In genomic region chr1:84506002-84506728, GRCh38 we compare ENCODE assay signal across 8 cellular contexts. TPM values are rescaled to one million over a fixed set of nuclear protein-coding genes. Genes with fewer than 3 reads are reported as not detected.
DNase-seq lines count a peak whose midpoint lies in the region; ATAC-seq and TF ChIP-seq lines count a peak whose summit lies in the region.

TSS of gene GNG5 (minus strand) at chr1:84506581. CDS start at chr1:84506091, 490 bp downstream.
A gene with protein sequence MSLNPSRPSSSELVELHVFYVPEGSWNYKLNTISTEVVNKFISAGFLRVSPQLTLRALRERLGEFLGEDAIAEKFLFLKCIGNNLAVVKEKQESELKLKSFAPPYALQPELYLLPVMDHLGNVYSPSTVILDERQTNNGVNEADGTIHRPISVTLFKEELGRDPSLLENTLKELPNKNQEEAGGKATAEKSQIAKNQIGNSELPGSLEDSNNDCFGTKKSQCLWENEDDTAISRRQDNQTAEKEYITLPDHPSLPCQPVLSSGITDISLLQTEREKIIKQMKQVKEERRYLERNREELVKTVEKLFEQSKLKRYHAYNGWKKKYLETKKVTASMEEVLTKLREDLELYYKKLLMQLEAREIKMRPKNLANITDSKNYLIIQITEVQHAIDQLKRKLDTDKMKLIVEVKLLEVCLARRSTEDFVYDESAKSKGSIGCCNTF (plus strand): TSS chr1:84506386. CDS start chr1:84516360, 9,974 bp downstream.

- in situ Hi-C loops in GM13976 (cut with MboI; ENCODE audit: low sequenced_read_pairs, unreplicated experiment): no loop called here

- H3K27me3 Mint-ChIP-seq in progenitor cell of endocrine pancreas: no peaks in the 10 kb centered on the region

- H3K27ac Mint-ChIP-seq in progenitor cell of endocrine pancreas: peak within 1 kb of the TSS; percentile 99

- peak within 1 kb of the TSS; percentile 93 for H3K4me3 Mint-ChIP-seq in progenitor cell of endocrine pancreas (ENCODE audit: low read depth)

- peaks cover 57% of the 10 kb centered on the region for H3K4me1 ChIP-seq in left ventricle myocardium inferior

- intact Hi-C loops in left ventricle myocardium inferior (cut with micrococcal nuclease): no loop called here

- H3K27ac ChIP-seq in left ventricle myocardium inferior (replicated peaks): peak within 1 kb of the TSS; percentile 98

- H3K36me3 ChIP-seq in left ventricle myocardium inferior: peaks cover 12% of the 10 kb centered on the region

- peak within 1 kb of the TSS; percentile 84 for H3K4me3 ChIP-seq in left ventricle myocardium inferior

- H3K4me1 Mint-ChIP-seq in progenitor cell of endocrine pancreas (ENCODE audit: low read depth): peaks cover 24% of the 10 kb centered on the region

- TF ChIP-seq CTCF in GM13976 (IDR thresholded peaks at IDR 0.05; ENCODE audit: borderline replicate concordance, control extremely low read depth, extremely low read depth, insufficient read depth, missing control alignments) (no peak), left ventricle myocardium inferior (IDR thresholded peaks at IDR 0.05; ENCODE audit: borderline replicate concordance) (no peak), progenitor cell of endocrine pancreas (IDR thresholded peaks at IDR 0.05; ENCODE audit: unreplicated experiment) (no peak)

- peaks cover 16% of the 10 kb centered on the region for H3K9me3 ChIP-seq in left ventricle myocardium inferior (replicated peaks)

- H3K9me3 Mint-ChIP-seq in progenitor cell of endocrine pancreas (ENCODE audit: low read depth): peaks cover 19% of the 10 kb centered on the region

- peak; percentile 81 for ATAC-seq in HG02852 (IDR thresholded peaks at IDR 0.05; ENCODE audit: unreplicated experiment)

- H3K36me3 Mint-ChIP-seq in progenitor cell of endocrine pancreas (ENCODE audit: insufficient read depth): peaks cover 24% of the 10 kb centered on the region

- no peaks in the 10 kb centered on the region for H3K27me3 ChIP-seq in left ventricle myocardium inferior (ENCODE audit: low read depth)

- DNase-seq in GM13976 (ENCODE audit: low spot score) (peak; percentile 98), NCI-H1436 treated with DMSO at 0.1 percent for 48 hours (lab: John Stamatoyannopoulos, UW) (peak; percentile 75), T follicular helper cell (ENCODE audit: low read depth) (peak; percentile 96), amniotic epithelial cell (ENCODE audit: low read depth) (peak; percentile 92), left ventricle myocardium inferior (peak; percentile 99), progenitor cell of endocrine pancreas (ENCODE audit: low spot score, unreplicated experiment) (peak; percentile 97), ureter (ENCODE audit: low spot score) (peak; percentile 99)

RNA-seq across cellular contexts. Expression of gene GNG5, which starts in this region (rescaled TPM):
- total RNA-seq in left ventricle myocardium inferior (170 TPM), progenitor cell of endocrine pancreas (189 and 210 TPM in 2 replicates), ureter (105 TPM)

RNA-seq across cellular contexts. Expression of the second gene that starts in this region (rescaled TPM):
- total RNA-seq in left ventricle myocardium inferior (0.66 TPM), progenitor cell of endocrine pancreas (1.9 and 2.5 TPM in 2 replicates), ureter (0.96 TPM)

Comparison
In these comparisons a context has a peak if more than half of its experiments do, and no peak if none do; other contexts are left out.
1. Peak in every context shown above with its lines: DNase-seq, ATAC-seq, H3K4me3 ChIP-seq and H3K27ac ChIP-seq.